ENCODE assay signal across 9 cellular contexts in the genomic region with DNA sequence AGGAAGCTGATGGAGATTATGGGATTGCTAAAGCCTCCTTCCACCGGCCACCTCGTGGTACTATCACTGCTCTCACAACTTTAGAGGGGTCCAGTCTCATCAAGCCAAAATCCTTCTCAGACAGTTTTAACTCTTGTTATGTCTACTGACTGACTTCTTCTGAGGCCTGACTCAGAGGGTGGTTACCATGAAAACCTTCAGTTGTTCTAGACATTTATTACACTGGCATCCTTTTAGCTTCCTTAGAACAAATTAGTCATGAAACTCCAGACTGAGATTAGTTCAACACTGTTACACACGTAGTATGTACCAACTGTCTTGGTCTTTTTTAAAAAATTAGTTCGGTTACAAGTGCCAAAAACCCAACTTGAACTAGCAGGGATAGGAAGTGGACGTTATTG.
DNase-seq lines count a peak whose midpoint lies in the region; ATAC-seq and TF ChIP-seq lines count a peak whose summit lies in the region.
"Had no signal": no experiment of that assay in that cellular context is flagged by ENCODE, and none has a peak within 500 bp of the region (broad histone marks: within the 10 kb centered on the region; RNA-seq: fewer than 3 reads in every experiment).

No MANE protein-coding gene starts in this region.

- H3K79me2 ChIP-seq in ACC112 (ENCODE audit: control insufficient read depth, insufficient read depth, low read length, unreplicated experiment) = peaks cover 8% of the 10 kb centered on the region
- H3K79me2 ChIP-seq in Loucy (ENCODE audit: insufficient read depth, low read length) = no peaks in the 10 kb centered on the region

- H3K9me2 ChIP-seq in Loucy (replicated peaks; ENCODE audit: low read depth, low read length) = no peaks in the 10 kb centered on the region

- no peaks in the 10 kb centered on the region for H3K27me3 ChIP-seq in ACC112 (ENCODE audit: insufficient read depth, low read length)
- no peaks in the 10 kb centered on the region for H3K27me3 ChIP-seq in Loucy (ENCODE audit: insufficient read depth, low read length, poor library complexity, severe bottlenecking)
- no peaks in the 10 kb centered on the region for H3K27me3 ChIP-seq in brain microvascular endothelial cell (replicated peaks)
- H3K27me3 ChIP-seq in muscle layer of duodenum (ENCODE audit: low read depth, low read length) = no peaks in the 10 kb centered on the region

- H3K4me2 ChIP-seq in Loucy (ENCODE audit: low read depth, low read length, poor library complexity, severe bottlenecking) = peak overlapping the region; percentile 68

- peaks cover 55% of the 10 kb centered on the region for H3K4me1 ChIP-seq in ACC112 (ENCODE audit: control insufficient read depth, insufficient read depth, low read length, unreplicated experiment)
- peaks cover 42% of the 10 kb centered on the region for H3K4me1 ChIP-seq in Loucy (ENCODE audit: insufficient read depth, low read length, poor library complexity, severe bottlenecking)
- no peaks in the 10 kb centered on the region for H3K4me1 ChIP-seq in muscle layer of duodenum (ENCODE audit: control insufficient read depth in 1 of 2, insufficient read depth in 2 of 2, low read length in 2 of 2)

- H2AFZ ChIP-seq in ACC112 (ENCODE audit: low read length, unreplicated experiment) (no peak overlapping the region), Loucy (ENCODE audit: low read length) (peak overlapping the region; percentile 71)

- in situ Hi-C loops in brain microvascular endothelial cell (cut with HindIII; ENCODE audit: low pct_ligation_motif_present, low sequenced_read_pairs) (no loop called here), GM13977 (cut with MboI; ENCODE audit: low pct_unique_long_range_greater_than_20kb, low sequenced_read_pairs, unreplicated experiment) (no loop called here)

- peak overlapping the region; percentile 40 for H3K9ac ChIP-seq in Loucy (ENCODE audit: low read depth, low read length, poor library complexity, severe bottlenecking)

- no peaks in the 10 kb centered on the region for H4K20me1 ChIP-seq in Loucy (ENCODE audit: insufficient read depth, low read length, poor library complexity, severe bottlenecking)

- no peaks in the 10 kb centered on the region for H3F3A ChIP-seq in Loucy (ENCODE audit: low read depth)

- H3K27ac ChIP-seq in ACC112 (ENCODE audit: low read depth, low read length) (peak overlapping the region; percentile 98), brain microvascular endothelial cell (peak overlapping the region; percentile 99), muscle layer of duodenum (ENCODE audit: low read length) (peak overlapping the region; percentile 62)

- no peaks in the 10 kb centered on the region for H3K36me3 ChIP-seq in ACC112 (ENCODE audit: insufficient read depth, low read length)
- H3K36me3 ChIP-seq in Loucy (ENCODE audit: insufficient read depth, low read length) = no peaks in the 10 kb centered on the region
- no peaks in the 10 kb centered on the region for H3K36me3 ChIP-seq in brain microvascular endothelial cell (replicated peaks)
- H3K36me3 ChIP-seq in muscle layer of duodenum (ENCODE audit: control insufficient read depth in 1 of 2, insufficient read depth in 2 of 2, low read length in 2 of 2) = peaks cover 0 to 17% of the 10 kb centered on the region in 2 donors

- no peak for TF ChIP-seq CTCF in Loucy (conservative IDR thresholded peaks at IDR 0.05; ENCODE audit: low read length)
- no peak for TF ChIP-seq CTCF in brain microvascular endothelial cell (IDR thresholded peaks at IDR 0.05; ENCODE audit: low read depth, low read length, missing control alignments)
- no peak for TF ChIP-seq CTCF in GM13977 (IDR thresholded peaks at IDR 0.05; ENCODE audit: extremely low read depth, insufficient read depth, missing control alignments)
- TF ChIP-seq CTCF in GM10266 (IDR thresholded peaks at IDR 0.05; ENCODE audit: control insufficient read depth, insufficient read depth, low read depth, missing control alignments) = no peak

- DNase-seq in brain microvascular endothelial cell (peak; percentile 89), GM13977 (ENCODE audit: low spot score) (no peak), GM10266 (ENCODE audit: extremely low spot score) (no peak)
- DNase-seq: DND-41 had no signal

- ATAC-seq in GM18519 (IDR thresholded peaks at IDR 0.05; ENCODE audit: low FRiP score, unreplicated experiment) (no peak), HG02870 (IDR thresholded peaks at IDR 0.05; ENCODE audit: unreplicated experiment) (no peak)

- H3K4me3 ChIP-seq in ACC112 (ENCODE audit: low read depth, low read length) (peak overlapping the region; percentile 56), Loucy (ENCODE audit: low read length, poor library complexity, severe bottlenecking) (peak overlapping the region; percentile 53), brain microvascular endothelial cell (ENCODE audit: low read depth, low read length) (no peak overlapping the region), muscle layer of duodenum (ENCODE audit: low read depth in 1 of 2, low read length in 2 of 2) (no peak overlapping the region)

- H3K9me3 ChIP-seq in Loucy (ENCODE audit: insufficient read depth, low read depth, low read length) (no peaks in the 10 kb centered on the region), muscle layer of duodenum (ENCODE audit: control insufficient read depth in 1 of 2, low read length in 2 of 2) (no peaks in the 10 kb centered on the region)

Comparison
In these comparisons a context has a peak if more than half of its experiments do, and no peak if none do; other contexts are left out.
1. H3K4me3 ChIP-seq: peak in ACC112 (single experiment) and Loucy (single experiment); none in brain microvascular endothelial cell (single experiment) and muscle layer of duodenum (0 of 2).
2. Peak in every context shown above with its lines, with median percentiles within 50 percentile points of each other: H3K27ac ChIP-seq.